25 cellular contexts compared by ENCODE assay signal in genomic region chr16:64745275-64745674, GRCh38.
A peak's percentile ranks its signal among the peaks of the same experiment; 100 is the strongest.
DNase-seq lines count a peak whose midpoint lies in the region; ATAC-seq and TF ChIP-seq lines count a peak whose summit lies in the region.
"Had no signal": no experiment of that assay in that cellular context is flagged by ENCODE, and none has a peak within 500 bp of the region (broad histone marks: within the 10 kb centered on the region; RNA-seq: fewer than 3 reads in every experiment).

No MANE protein-coding gene starts in this region.

- H3K9me3 ChIP-seq in IMR-90 (ENCODE audit: control insufficient read depth, insufficient read depth, low read length) (no peaks in the 10 kb centered on the region), mesenchymal stem cell (ENCODE audit: control insufficient read depth, low read length) (no peaks in the 10 kb centered on the region), SK-N-SH (no peaks in the 10 kb centered on the region), gastroesophageal sphincter (no peaks in the 10 kb centered on the region)
- H3K9me3 ChIP-seq: BE2C, BLaER1 had no signal

- peaks cover 51% of the 10 kb centered on the region for H3K4me1 Mint-ChIP-seq in nephron
- no peaks in the 10 kb centered on the region for H3K4me1 Mint-ChIP-seq in effector memory CD8-positive, alpha-beta T cell (ENCODE audit: low read depth in 2 of 2)
- H3K4me1 Mint-ChIP-seq: CD14-positive monocyte; CD4-positive, alpha-beta memory T cell; CD4-positive, CD25-positive, alpha-beta regulatory T cell; CD8-positive, alpha-beta memory T cell had no signal

- peak; percentile 3 for DNase-seq in IMR-90
- peak; percentile 65 for DNase-seq in mesenchymal stem cell
- DNase-seq in SK-N-SH, result no peak
- no peak for DNase-seq in NCI-H187 (lab: John Stamatoyannopoulos, UW)
- DNase-seq in effector memory CD8-positive, alpha-beta T cell, result no peak
- DNase-seq: 8988T; ACHN; BE2C; C1 segment of cervical spinal cord; CD4-positive, alpha-beta memory T cell; CD4-positive, CD25-positive, alpha-beta regulatory T cell; CD8-positive, alpha-beta memory T cell; COR-L47; DMS 273 treated with DMSO at 0.1 percent for 48 hours; DMS153; DMS53; DMS79; DND-41; EL; GDM1 had no signal

- no peaks in the 10 kb centered on the region for H3K9me1 ChIP-seq in IMR-90 (ENCODE audit: insufficient read depth, low read length)

- H4K8ac ChIP-seq in IMR-90 (ENCODE audit: low read depth in 2 of 2, low read length in 2 of 2), result no peak overlapping the region
- H4K8ac ChIP-seq in mesenchymal stem cell (ENCODE audit: low read length), result no peak overlapping the region

- no TSS peak for BruUV-seq in IMR-90 (replicated peaks; lab: Mats Ljungman, UMichigan)

- no peaks in the 10 kb centered on the region for H3K4me1 ChIP-seq in IMR-90 (ENCODE audit: control insufficient read depth, insufficient read depth, low read length)
- no peaks in the 10 kb centered on the region for H3K4me1 ChIP-seq in mesenchymal stem cell (ENCODE audit: control insufficient read depth, insufficient read depth, low read depth, low read length)
- no peaks in the 10 kb centered on the region for H3K4me1 ChIP-seq in SK-N-SH (ENCODE audit: control insufficient read depth in 1 of 2, insufficient read depth in 2 of 2, low read depth in 1 of 2, low read length in 1 of 2)
- H3K4me1 ChIP-seq in gastroesophageal sphincter, result peaks cover 0 to 18% (median 0%) of the 10 kb centered on the region in 3 donors
- H3K4me1 ChIP-seq: BLaER1 had no signal

- H3K27ac ChIP-seq in IMR-90 (ENCODE audit: insufficient read depth, low read length) (no peak overlapping the region), mesenchymal stem cell (ENCODE audit: low read length, poor library complexity, severe bottlenecking) (no peak overlapping the region), SK-N-SH (ENCODE audit: low read depth in 2 of 2, low read length in 1 of 2) (no peak overlapping the region), gastroesophageal sphincter (peak overlapping the region in 2 of 4 donors; percentile 6 to 30)
- H3K27ac ChIP-seq: BLaER1 had no signal

- H3K4me2 ChIP-seq in IMR-90 (ENCODE audit: low read depth, low read length), result no peak overlapping the region
- no peak overlapping the region for H3K4me2 ChIP-seq in mesenchymal stem cell (ENCODE audit: low read length, poor library complexity, severe bottlenecking)
- no peak overlapping the region for H3K4me2 ChIP-seq in SK-N-SH
- H3K4me2 ChIP-seq: BLaER1 had no signal

- H3K4ac ChIP-seq in IMR-90 (ENCODE audit: low read depth, low read length), result no peak overlapping the region
- no peak overlapping the region for H3K4ac ChIP-seq in mesenchymal stem cell (ENCODE audit: low read depth in 1 of 2, low read length in 2 of 2)

- H4K5ac ChIP-seq in IMR-90 (ENCODE audit: low read depth, low read length), result no peak overlapping the region

- TF ChIP-seq POLR2A in IMR-90 (IDR thresholded peaks at IDR 0.05; ENCODE audit: low read depth, low read length) (no peak), gastroesophageal sphincter (IDR thresholded peaks at IDR 0.05) (no peak)

- dilution Hi-C loops in IMR-90 (cut with HindIII; ENCODE audit: low sequenced_read_pairs, unreplicated experiment), result no loop called here

- POLR2A ChIA-PET in IMR-90 (lab: Charles Lee; ENCODE audit: unreplicated experiment) (no interaction called here), SK-N-SH (lab: Yijun Ruan, JAX) (no interaction called here)

- H3K9me3 Mint-ChIP-seq in nephron, result no peaks in the 10 kb centered on the region
- peaks cover 8 to 17% of the 10 kb centered on the region in 2 donors for H3K9me3 Mint-ChIP-seq in effector memory CD8-positive, alpha-beta T cell

- H3K27ac Mint-ChIP-seq in nephron, result peak overlapping the region; percentile 77 to 84 (median 82)
- no peak overlapping the region for H3K27ac Mint-ChIP-seq in effector memory CD8-positive, alpha-beta T cell
- H3K27ac Mint-ChIP-seq: CD14-positive monocyte; CD4-positive, alpha-beta memory T cell; CD4-positive, CD25-positive, alpha-beta regulatory T cell; CD8-positive, alpha-beta memory T cell had no signal

- H2BK5ac ChIP-seq in IMR-90 (ENCODE audit: low read depth, low read length, poor library complexity, severe bottlenecking), result no peak overlapping the region
- H2BK5ac ChIP-seq in mesenchymal stem cell (ENCODE audit: low read depth, low read length, poor library complexity, severe bottlenecking), result no peak overlapping the region

- ATAC-seq in IMR-90 (ENCODE audit: low read depth), result peak; percentile 27; the same call in 1 of the 2 replicates
- no peak for ATAC-seq in effector memory CD8-positive, alpha-beta T cell (replicated peaks)
- no peak for ATAC-seq in gastroesophageal sphincter
- ATAC-seq: GM12878 had no signal

- H3K14ac ChIP-seq in IMR-90 (replicated peaks; ENCODE audit: low read depth, low read length) (no peak overlapping the region), mesenchymal stem cell (ENCODE audit: low read length in 2 of 2) (no peak overlapping the region)

- H3K36me3 ChIP-seq in IMR-90 (ENCODE audit: control insufficient read depth, insufficient read depth, low read length) (no peaks in the 10 kb centered on the region), mesenchymal stem cell (ENCODE audit: control insufficient read depth in 1 of 2, insufficient read depth in 2 of 2, low read depth in 1 of 2, low read length in 2 of 2) (no peaks in the 10 kb centered on the region), SK-N-SH (replicated peaks in 1 of 2; ENCODE audit: control insufficient read depth in 1 of 2, insufficient read depth in 2 of 2, low read length in 1 of 2) (no peaks in the 10 kb centered on the region), gastroesophageal sphincter (no peaks in the 10 kb centered on the region)
- H3K36me3 ChIP-seq: BE2C, BLaER1 had no signal

- H2BK120ac ChIP-seq in IMR-90 (ENCODE audit: low read depth, low read length), result no peak overlapping the region
- H2BK120ac ChIP-seq in mesenchymal stem cell (ENCODE audit: low read depth, low read length), result no peak overlapping the region

- H3K23ac ChIP-seq in IMR-90 (ENCODE audit: low read depth, low read length) (no peak overlapping the region), mesenchymal stem cell (ENCODE audit: low read length in 2 of 2) (no peak overlapping the region)

- no peak for TF ChIP-seq CTCF in IMR-90 (conservative IDR thresholded peaks at IDR 0.05; ENCODE audit: low read depth, low read length)
- no peak for TF ChIP-seq CTCF in nephron (IDR thresholded peaks at IDR 0.05; ENCODE audit: unreplicated experiment in 3 of 3)
- TF ChIP-seq CTCF in SK-N-SH (IDR thresholded peaks at IDR 0.05), result no peak
- TF ChIP-seq CTCF in gastroesophageal sphincter (IDR thresholded peaks at IDR 0.05), result no peak

- CTCF ChIA-PET in IMR-90 (lab: Yijun Ruan, JAX), result no interaction called here
- CTCF ChIA-PET in SK-N-SH (lab: Yijun Ruan, JAX), result interaction anchor here (1.4 kb wide), 1 partner anchor 12 kb away, joined by 4 read pairs; no protein-coding TSS in a partner anchor

- intact Hi-C loops in IMR-90 (cut with micrococcal nuclease), result no loop called here

- TF ChIP-seq EP300 in SK-N-SH (IDR thresholded peaks at IDR 0.05; ENCODE audit: borderline replicate concordance in 1 of 2, low read depth in 1 of 2, low read length in 1 of 2), result no peak
- TF ChIP-seq EP300 in gastroesophageal sphincter (IDR thresholded peaks at IDR 0.05), result no peak

- no peaks in the 10 kb centered on the region for H3K79me2 ChIP-seq in SK-N-SH (ENCODE audit: insufficient read depth)

- no peak overlapping the region for H2BK20ac ChIP-seq in IMR-90 (ENCODE audit: low read depth, low read length)

- H4K20me1 ChIP-seq in IMR-90 (ENCODE audit: insufficient read depth, low read length) (no peaks in the 10 kb centered on the region), SK-N-SH (ENCODE audit: insufficient read depth) (no peaks in the 10 kb centered on the region)
- H4K20me1 ChIP-seq: BLaER1 had no signal

- no peak overlapping the region for H3K4me3 Mint-ChIP-seq in nephron
- no peak overlapping the region for H3K4me3 Mint-ChIP-seq in effector memory CD8-positive, alpha-beta T cell
- H3K4me3 Mint-ChIP-seq: CD14-positive monocyte; CD4-positive, alpha-beta memory T cell; CD4-positive, CD25-positive, alpha-beta regulatory T cell; CD8-positive, alpha-beta memory T cell had no signal

- H2AFZ ChIP-seq in IMR-90 (replicated peaks; ENCODE audit: low read length, poor library complexity) (no peak overlapping the region), mesenchymal stem cell (ENCODE audit: low read depth, low read length) (no peak overlapping the region), SK-N-SH (ENCODE audit: low read depth) (no peak overlapping the region)

- H2AK9ac ChIP-seq in IMR-90 (replicated peaks; ENCODE audit: low read depth, low read length, poor library complexity), result no peak overlapping the region

- no peaks in the 10 kb centered on the region for H3F3A ChIP-seq in SK-N-SH (replicated peaks; ENCODE audit: insufficient read depth)

- H4K91ac ChIP-seq in IMR-90 (ENCODE audit: insufficient read depth, low read depth, low read length) (no peak overlapping the region), mesenchymal stem cell (ENCODE audit: low read length) (no peak overlapping the region)

- H3K27me3 Mint-ChIP-seq in nephron (ENCODE audit: low read depth), result no peaks in the 10 kb centered on the region
- no peaks in the 10 kb centered on the region for H3K27me3 Mint-ChIP-seq in effector memory CD8-positive, alpha-beta T cell
- H3K27me3 Mint-ChIP-seq: CD4-positive, alpha-beta memory T cell; CD4-positive, CD25-positive, alpha-beta regulatory T cell; CD8-positive, alpha-beta memory T cell had no signal

- H3K18ac ChIP-seq in IMR-90 (ENCODE audit: low read depth, low read length), result no peak overlapping the region
- H3K18ac ChIP-seq in mesenchymal stem cell (ENCODE audit: low read depth in 1 of 2, low read length in 2 of 2), result no peak overlapping the region

- H2BK12ac ChIP-seq in mesenchymal stem cell (ENCODE audit: low read length in 2 of 2), result no peak overlapping the region

- no peak overlapping the region for H3K56ac ChIP-seq in IMR-90 (ENCODE audit: extremely low read depth, insufficient read depth, low read length)

- 8% methylated on average over 2 of the region's 4 CpGs; no CpG with 5 or more reads in 1 of the 2 experiments for WGBS in IMR-90 (ENCODE audit: extremely low coverage in 2 of 2, insufficient read length in 1 of 2), 2 experiments
- WGBS in mesenchymal stem cell, result 1% methylated on average over 4 of the region's 4 CpGs
- 71% methylated on average over 4 of the region's 4 CpGs for WGBS in SK-N-SH (ENCODE audit: low lambda C conversion rate)
- WGBS in gastroesophageal sphincter (ENCODE audit: low coverage in 1 of 2), 2 donors, result 0 to 3% methylated on average over 4 of the region's 4 CpGs

- H3K4me3 ChIP-seq in IMR-90 (ENCODE audit: insufficient read depth, low read depth, low read length) (no peak overlapping the region), mesenchymal stem cell (ENCODE audit: insufficient read depth in 1 of 2, low read depth in 1 of 2, low read length in 2 of 2) (no peak overlapping the region), SK-N-SH (ENCODE audit: low read depth in 2 of 2, low read length in 1 of 2) (no peak overlapping the region), gastroesophageal sphincter (no peak overlapping the region)
- H3K4me3 ChIP-seq: BLaER1, GM12878 had no signal

- TF ChIP-seq RAD21 in IMR-90 (IDR thresholded peaks at IDR 0.05; ENCODE audit: low read length), result no peak
- no peak for TF ChIP-seq RAD21 in SK-N-SH (IDR thresholded peaks at IDR 0.05; ENCODE audit: low read length)

- no peaks in the 10 kb centered on the region for H3K36me3 Mint-ChIP-seq in nephron (ENCODE audit: low read depth)
- H3K36me3 Mint-ChIP-seq in effector memory CD8-positive, alpha-beta T cell (ENCODE audit: insufficient read depth), result peaks cover under 1% of the 10 kb centered on the region
- H3K36me3 Mint-ChIP-seq: CD14-positive monocyte; CD4-positive, alpha-beta memory T cell; CD4-positive, CD25-positive, alpha-beta regulatory T cell; CD8-positive, alpha-beta memory T cell had no signal

- H3K9ac ChIP-seq in IMR-90 (ENCODE audit: low read depth, low read length) (no peak overlapping the region), mesenchymal stem cell (ENCODE audit: low read length) (no peak overlapping the region), SK-N-SH (no peak overlapping the region)
- H3K9ac ChIP-seq: BLaER1 had no signal

- in situ Hi-C loops in IMR-90 (cut with MboI; ENCODE audit: low sequenced_read_pairs), result no loop called here

- H2AK5ac ChIP-seq in IMR-90 (ENCODE audit: low read depth, low read length) (no peak overlapping the region), mesenchymal stem cell (ENCODE audit: low read length, severe bottlenecking) (no peak overlapping the region)

- H3K9me2 ChIP-seq in SK-N-SH, result no peaks in the 10 kb centered on the region

- H3K79me1 ChIP-seq in IMR-90 (ENCODE audit: low read depth in 1 of 2, low read length in 2 of 2), result no peaks in the 10 kb centered on the region
- no peaks in the 10 kb centered on the region for H3K79me1 ChIP-seq in mesenchymal stem cell (replicated peaks; ENCODE audit: low read length, poor library complexity, severe bottlenecking)

- H2BK15ac ChIP-seq in IMR-90 (ENCODE audit: low read depth, low read length) (no peak overlapping the region), mesenchymal stem cell (ENCODE audit: low read depth, poor library complexity, severe bottlenecking) (no peak overlapping the region)

- no peaks in the 10 kb centered on the region; the same call in 1 of the 2 replicates for H3K27me3 ChIP-seq in IMR-90 (ENCODE audit: control insufficient read depth, insufficient read depth, low read length)
- H3K27me3 ChIP-seq in mesenchymal stem cell (ENCODE audit: control insufficient read depth in 1 of 2, insufficient read depth in 1 of 2, low read length in 2 of 2), result no peaks in the 10 kb centered on the region
- H3K27me3 ChIP-seq in SK-N-SH (ENCODE audit: insufficient read depth), result no peaks in the 10 kb centered on the region
- H3K27me3 ChIP-seq in gastroesophageal sphincter, result no peaks in the 10 kb centered on the region
- H3K27me3 ChIP-seq: BE2C, BLaER1 had no signal

Comparison
In these comparisons a context has a peak if more than half of its experiments do, and no peak if none do; other contexts are left out.
1. DNase-seq: peak in IMR-90 (single experiment) and mesenchymal stem cell (single experiment); none in SK-N-SH (single experiment), NCI-H187 (0 of 2) and effector memory CD8-positive, alpha-beta T cell (0 of 3).
2. H3K27ac Mint-ChIP-seq: peak in nephron (3 of 3); none in effector memory CD8-positive, alpha-beta T cell (0 of 2).